ENCODE assay signal across 16 cellular contexts in the genomic region with DNA sequence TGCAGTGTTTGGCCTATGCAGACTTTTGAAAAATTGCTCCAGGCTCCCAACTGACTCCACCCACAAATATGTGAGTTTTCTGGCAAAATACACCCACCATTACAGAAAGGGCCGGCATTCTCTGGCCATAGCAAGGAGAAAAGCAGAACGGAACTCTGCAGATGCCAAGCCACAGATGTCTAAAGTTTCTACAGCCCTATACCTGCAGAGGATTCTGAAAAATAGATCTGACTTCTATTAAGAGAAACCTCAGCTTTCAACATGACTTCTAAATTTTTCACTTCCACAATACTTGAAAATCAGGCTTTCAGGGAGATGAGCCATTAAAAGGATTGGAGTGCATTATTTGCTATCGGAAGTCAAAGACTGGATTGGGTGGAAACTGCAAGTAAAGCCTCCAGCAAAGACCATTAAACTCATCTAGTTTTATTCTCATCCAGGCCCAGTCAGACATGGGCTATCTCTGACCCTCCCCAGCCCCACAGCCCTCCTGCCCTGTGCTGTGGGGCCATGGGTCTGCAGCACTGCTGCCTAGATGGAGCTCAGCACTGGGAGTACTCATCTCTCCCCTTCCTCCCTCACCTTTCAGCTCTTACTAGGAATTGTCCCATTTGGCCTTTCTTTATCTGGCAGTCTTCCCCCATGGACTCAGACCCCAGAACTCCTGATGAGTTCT.
DNase-seq lines count a peak whose midpoint lies in the region; ATAC-seq, FAIRE-seq and TF ChIP-seq lines count a peak whose summit lies in the region.
"Had no signal": no experiment of that assay in that cellular context is flagged by ENCODE, and none has a peak within 500 bp of the region (broad histone marks: within the 10 kb centered on the region; RNA-seq: fewer than 3 reads in every experiment).

No MANE protein-coding gene starts in this region.

- peaks cover 12% of the 10 kb centered on the region for H3F3A ChIP-seq in MM.1S (ENCODE audit: insufficient read depth, low read length)

- no peaks in the 10 kb centered on the region for H3K9me3 ChIP-seq in MM.1S (replicated peaks; ENCODE audit: insufficient read depth, low read length)
- H3K9me3 ChIP-seq: adrenal gland, colonic mucosa, vagina had no signal

- peak overlapping the region; percentile 73 for H3K27ac ChIP-seq in MM.1S (ENCODE audit: low read length)
- H3K27ac ChIP-seq: adrenal gland, colonic mucosa, vagina had no signal

- no peak overlapping the region for H3K27ac Mint-ChIP-seq in activated T-helper 17 cell treated with anti-CD3 and anti-CD28 coated beads, Interleukin-2, amount 50 U/mL, for 72 hours
- H3K27ac Mint-ChIP-seq: naive B cell had no signal

- peaks cover 26% of the 10 kb centered on the region for H3K4me1 ChIP-seq in MM.1S (ENCODE audit: low read length)
- H3K4me1 ChIP-seq: adrenal gland, colonic mucosa, vagina had no signal

- H4K20me1 ChIP-seq in MM.1S (ENCODE audit: insufficient read depth, low read length), result no peaks in the 10 kb centered on the region

- ATAC-seq in GM18511 (IDR thresholded peaks at IDR 0.05; ENCODE audit: unreplicated experiment), result peak; percentile 86
- peak; percentile 66 for ATAC-seq in HG02973 (IDR thresholded peaks at IDR 0.05; ENCODE audit: unreplicated experiment)
- ATAC-seq in GM21737 (IDR thresholded peaks at IDR 0.05; ENCODE audit: unreplicated experiment), result no peak
- no peak for ATAC-seq in activated T-helper 17 cell treated with anti-CD3 and anti-CD28 coated beads, Interleukin-2, amount 50 U/mL, for 72 hours (replicated peaks)
- ATAC-seq: activated T-cell treated with anti-CD3 and anti-CD28 coated beads, Interleukin-2, amount 50 U/mL, for 4 hours; Panc1 had no signal

- no peaks in the 10 kb centered on the region for H3K9me3 Mint-ChIP-seq in activated T-helper 17 cell treated with anti-CD3 and anti-CD28 coated beads, Interleukin-2, amount 50 U/mL, for 72 hours
- H3K9me3 Mint-ChIP-seq: activated T-cell treated with anti-CD3 and anti-CD28 coated beads, Interleukin-2, amount 50 U/mL, for 4 hours; naive B cell had no signal

- FAIRE-seq in D721Med (lab: Jason Lieb, UNC), result no peak

- H3K4me3 Mint-ChIP-seq in activated T-helper 17 cell treated with anti-CD3 and anti-CD28 coated beads, Interleukin-2, amount 50 U/mL, for 72 hours, result no peak overlapping the region
- H3K4me3 Mint-ChIP-seq: activated T-cell treated with anti-CD3 and anti-CD28 coated beads, Interleukin-2, amount 50 U/mL, for 4 hours; naive B cell had no signal

- DNase-seq in GM20000 (ENCODE audit: low spot score) (peak; percentile 30), MM.1S (peak; percentile 43), D721Med (ENCODE audit: insufficient read length, low spot score) (no peak), germinal center (ENCODE audit: low spot score) (no peak)
- DNase-seq: activated T-cell treated with anti-CD3 and anti-CD28 coated beads, Interleukin-2, amount 50 U/mL, for 4 hours; adrenal gland; colonic mucosa; DMS 273 treated with DMSO at 0.1 percent for 48 hours; naive B cell; stimulated activated CD4-positive, alpha-beta T cell treated with anti-CD3 and anti-CD28 coated beads, Interleukin-1b, Interleukin-23, amount 100 ng/mL, for 48 hours had no signal

- H3K9me2 ChIP-seq in MM.1S (replicated peaks; ENCODE audit: insufficient read depth, low read length), result no peaks in the 10 kb centered on the region

- H3K4me2 ChIP-seq in MM.1S (ENCODE audit: low read depth, low read length), result peak overlapping the region; percentile 36

- H3K27me3 Mint-ChIP-seq in activated T-helper 17 cell treated with anti-CD3 and anti-CD28 coated beads, Interleukin-2, amount 50 U/mL, for 72 hours, result peaks cover 4% of the 10 kb centered on the region

- H3K79me2 ChIP-seq in MM.1S (ENCODE audit: low read length), result no peaks in the 10 kb centered on the region

- no peaks in the 10 kb centered on the region for H3K4me1 Mint-ChIP-seq in activated T-helper 17 cell treated with anti-CD3 and anti-CD28 coated beads, Interleukin-2, amount 50 U/mL, for 72 hours
- H3K4me1 Mint-ChIP-seq: naive B cell had no signal

- H3K36me3 Mint-ChIP-seq in activated T-helper 17 cell treated with anti-CD3 and anti-CD28 coated beads, Interleukin-2, amount 50 U/mL, for 72 hours (ENCODE audit: low read depth), result no peaks in the 10 kb centered on the region
- H3K36me3 Mint-ChIP-seq: naive B cell had no signal

- H2AFZ ChIP-seq in MM.1S (ENCODE audit: low read length), result peak overlapping the region; percentile 41

- no peaks in the 10 kb centered on the region for H3K36me3 ChIP-seq in MM.1S (replicated peaks; ENCODE audit: insufficient read depth, low read length)
- H3K36me3 ChIP-seq: adrenal gland, colonic mucosa, vagina had no signal

- peak overlapping the region; percentile 0; the same call in 1 of the 2 replicates for H3K4me3 ChIP-seq in MM.1S (ENCODE audit: low read length)
- H3K4me3 ChIP-seq: adrenal gland, colonic mucosa, vagina had no signal

- H3K27me3 ChIP-seq in MM.1S (replicated peaks; ENCODE audit: insufficient read depth, low read length), result no peaks in the 10 kb centered on the region
- H3K27me3 ChIP-seq: adrenal gland, colonic mucosa, vagina had no signal

- peak overlapping the region; percentile 5; the same call in 1 of the 2 replicates for H3K9ac ChIP-seq in MM.1S (ENCODE audit: low read length)

- TF ChIP-seq CTCF in GM20000 (IDR thresholded peaks at IDR 0.05; ENCODE audit: extremely low read depth, missing control alignments) (no peak), MM.1S (IDR thresholded peaks at IDR 0.05; ENCODE audit: low read length) (no peak), D721Med (IDR thresholded peaks at IDR 0.05; ENCODE audit: insufficient read depth, missing control alignments) (no peak)

Comparison
In these comparisons a context has a peak if more than half of its experiments do, and no peak if none do; other contexts are left out.
1. ATAC-seq: peak in GM18511 (single experiment) and HG02973 (single experiment); none in GM21737 (single experiment) and activated T-helper 17 cell treated with anti-CD3 and anti-CD28 coated beads, Interleukin-2, amount 50 U/mL, for 72 hours (single experiment).
2. DNase-seq: peak in GM20000 (single experiment) and MM.1S (single experiment); none in D721Med (single experiment) and germinal center (single experiment).